Comparison of ENCODE assay signal across 15 cellular contexts in the genomic region with DNA sequence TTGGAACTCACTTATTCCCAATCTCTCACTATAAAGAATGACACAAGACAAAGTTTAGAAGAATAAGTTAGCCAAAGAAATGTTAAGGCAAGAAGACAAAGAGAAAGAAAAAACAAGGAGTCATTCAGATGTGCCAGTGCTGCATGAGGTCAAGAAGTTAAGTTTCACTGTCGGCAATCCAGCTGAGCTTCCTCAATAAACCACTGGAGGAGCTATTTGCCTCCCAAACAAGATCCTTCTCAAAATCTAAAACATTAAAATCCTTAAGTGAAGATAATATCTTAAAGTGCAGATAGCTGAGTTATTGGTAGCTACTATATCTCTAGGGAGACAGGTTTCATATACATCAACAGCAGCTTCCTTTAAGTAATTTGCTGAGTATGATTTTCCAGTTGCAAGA.
DNase-seq lines count a peak whose midpoint lies in the region; ATAC-seq, FAIRE-seq and TF ChIP-seq lines count a peak whose summit lies in the region.
"Had no signal": no experiment of that assay in that cellular context is flagged by ENCODE, and none has a peak within 500 bp of the region (broad histone marks: within the 10 kb centered on the region; RNA-seq: fewer than 3 reads in every experiment).

No MANE protein-coding gene starts in this region.

- TF ChIP-seq CTCF in BE2C (IDR thresholded peaks at IDR 0.05; ENCODE audit: low read depth, low read length) (peak; percentile 44), astrocyte of the spinal cord (IDR thresholded peaks at IDR 0.05; ENCODE audit: low read depth, low read length) (peak; percentile 33), kidney epithelial cell (IDR thresholded peaks at IDR 0.05; ENCODE audit: insufficient read depth, low read length, poor library complexity, severe bottlenecking) (peak; percentile 26), adrenal gland (IDR thresholded peaks at IDR 0.05) (no peak)

- H3K4me1 ChIP-seq in BE2C (peaks cover 24% of the 10 kb centered on the region), adrenal gland (replicated peaks in 1 of 2) (no peaks in the 10 kb centered on the region)

- in situ Hi-C loops in astrocyte of the spinal cord (cut with HindIII; ENCODE audit: low sequenced_read_pairs) = no loop called here

- intact Hi-C loops in adrenal gland (cut with DNase I) = no loop called here

- TF ChIP-seq POLR2A in adrenal gland (IDR thresholded peaks at IDR 0.05) = no peak

- H3K4me3 ChIP-seq in BE2C (ENCODE audit: low read depth, low read length) (no peak overlapping the region), astrocyte of the spinal cord (ENCODE audit: low read depth, low read length) (no peak overlapping the region), kidney epithelial cell (ENCODE audit: low read depth, low read length) (no peak overlapping the region), adrenal gland (no peak overlapping the region)
- H3K4me3 ChIP-seq: coronary artery had no signal

- no peaks in the 10 kb centered on the region for H3K36me3 ChIP-seq in BE2C
- H3K36me3 ChIP-seq in kidney epithelial cell (ENCODE audit: control insufficient read depth, insufficient read depth, low read length) = no peaks in the 10 kb centered on the region
- H3K36me3 ChIP-seq in adrenal gland (replicated peaks in 1 of 2) = no peaks in the 10 kb centered on the region

- H3K27me3 ChIP-seq in BE2C (no peaks in the 10 kb centered on the region), kidney epithelial cell (ENCODE audit: control insufficient read depth, insufficient read depth, low read length) (no peaks in the 10 kb centered on the region), adrenal gland (no peaks in the 10 kb centered on the region)

- no peak for DNase-seq in BE2C
- DNase-seq in HT1080 (ENCODE audit: low read depth) = peak; percentile 13
- no peak for DNase-seq in astrocyte of the spinal cord (ENCODE audit: low read depth, low spot score)
- no peak for DNase-seq in kidney epithelial cell (ENCODE audit: low read depth)
- no peak for DNase-seq in GM19239 (ENCODE audit: insufficient read length, low spot score)
- DNase-seq in adrenal gland = no peak
- DNase-seq: activated CD4-positive, alpha-beta T cell treated with anti-CD3 and anti-CD28 coated beads for 36 hours; activated naive CD8-positive, alpha-beta T cell treated with anti-CD3 and anti-CD28 coated beads, Interleukin-2, amount 10 ng/mL, durations not matched to agents 7 days and 5 days; activated T-cell treated with anti-CD3 and anti-CD28 coated beads for 4 hours; immature natural killer cell; NCI-H1417 treated with DMSO at 0.1 percent for 48 hours; NCI-H510A had no signal

- H3K9me3 ChIP-seq in BE2C = 0 out of 2 replicates have a peak, but pooled peaks cover 3% of the 10 kb centered on the region
- H3K9me3 ChIP-seq in adrenal gland (replicated peaks in 1 of 3) = no peaks in the 10 kb centered on the region

- no peak for FAIRE-seq in GM19239 (lab: Jason Lieb, UNC)

- ATAC-seq in HG03460 (IDR thresholded peaks at IDR 0.05; ENCODE audit: unreplicated experiment) (no peak), GM21528 (IDR thresholded peaks at IDR 0.05; ENCODE audit: low FRiP score, unreplicated experiment) (no peak)
- ATAC-seq: activated CD4-positive, alpha-beta T cell treated with anti-CD3 and anti-CD28 coated beads for 36 hours had no signal

- WGBS in adrenal gland, 4 donors = 70 to 84% (median 79%) methylated on average over 1 of the region's 1 CpG

- no peak overlapping the region for H3K27ac ChIP-seq in adrenal gland
- H3K27ac ChIP-seq: coronary artery had no signal

Comparison
In these comparisons a context has a peak if more than half of its experiments do, and no peak if none do; other contexts are left out.
1. CTCF ChIP-seq: peak in BE2C (single experiment), astrocyte of the spinal cord (single experiment) and kidney epithelial cell (single experiment); none in adrenal gland (0 of 6).